Comparison of ENCODE assay signal across 16 cellular contexts in the genomic region with DNA sequence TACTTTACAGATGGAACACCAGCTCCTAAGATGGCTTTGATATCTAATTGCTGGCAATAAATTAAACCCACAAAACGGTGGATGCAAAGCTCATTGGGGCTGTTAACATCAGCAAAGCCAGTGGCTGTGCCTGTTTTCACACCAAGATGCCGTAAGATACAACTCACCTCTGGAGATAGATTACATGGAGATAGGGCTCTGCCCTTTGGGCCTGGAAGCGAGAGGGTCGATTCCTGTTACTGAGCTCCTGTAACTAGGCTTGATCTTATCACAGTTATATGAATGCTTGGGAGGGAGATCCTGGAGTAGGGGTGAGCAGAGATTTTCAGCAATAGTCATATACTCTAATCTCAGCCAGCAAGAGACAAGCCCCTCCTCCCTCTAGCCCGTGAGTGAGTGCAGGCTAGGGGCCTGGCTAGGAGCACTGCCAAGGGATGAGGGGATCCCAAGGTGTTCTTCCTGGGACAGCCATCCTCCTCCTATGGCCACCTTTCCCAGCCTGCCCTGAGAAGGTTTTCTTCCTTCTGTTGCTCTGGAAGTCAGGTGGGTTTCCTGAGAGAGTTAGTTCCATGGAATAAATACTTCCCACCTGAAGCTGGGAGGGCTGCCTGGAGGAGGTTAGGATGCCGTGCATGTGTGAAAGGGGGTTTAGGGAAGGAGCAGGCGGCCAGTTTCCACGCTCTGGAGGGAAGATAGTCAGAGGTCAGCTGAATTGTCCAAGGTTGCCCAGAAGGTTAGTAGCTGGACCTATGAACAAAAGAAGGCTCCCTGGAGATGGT.
"Had no signal": no experiment of that assay in that cellular context is flagged by ENCODE, and none has a peak within 500 bp of the region (broad histone marks: within the 10 kb centered on the region; RNA-seq: fewer than 3 reads in every experiment).

No MANE protein-coding gene starts in this region.

- H3K9me3 Mint-ChIP-seq: activated naive CD4-positive, alpha-beta T cell treated with anti-CD3 and anti-CD28 coated beads for 36 hours; effector memory CD8-positive, alpha-beta T cell; natural killer cell had no signal

- H3K4me3 Mint-ChIP-seq: activated naive CD4-positive, alpha-beta T cell treated with anti-CD3 and anti-CD28 coated beads for 36 hours; effector memory CD8-positive, alpha-beta T cell; natural killer cell had no signal

- ATAC-seq: effector memory CD8-positive, alpha-beta T cell; esophagus mucosa; left ventricle myocardium superior; natural killer cell; stimulated activated naive CD8-positive, alpha-beta T cell treated with anti-CD3 and anti-CD28 coated beads, Interleukin-15, Interleukin-2, amounts not matched to agents 100 U/mL and 50 U/mL, for 24 hours had no signal

- H3K27ac Mint-ChIP-seq: activated naive CD4-positive, alpha-beta T cell treated with anti-CD3 and anti-CD28 coated beads for 36 hours had no signal

- H3K36me3 Mint-ChIP-seq: natural killer cell had no signal

- DNase-seq: activated CD4-positive, alpha-beta T cell treated with anti-CD3 and anti-CD28 coated beads for 1 hour; activated naive CD4-positive, alpha-beta T cell treated with anti-CD3 and anti-CD28 coated beads for 36 hours; activated T-cell treated with anti-CD3 and anti-CD28 coated beads, Interleukin-2, amount 50 U/mL, for 1 hour; central memory CD4-positive, alpha-beta T cell; colonic mucosa; dorsolateral prefrontal cortex; effector memory CD8-positive, alpha-beta T cell; hippocampal formation; left ventricle myocardium superior; mammary epithelial cell; midbrain; natural killer cell; stimulated activated CD4-positive, alpha-beta T cell treated with anti-CD3 and anti-CD28 coated beads, Interleukin-4, amount 100 ng/mL, for 24 hours; stimulated activated naive CD8-positive, alpha-beta T cell treated with anti-CD3 and anti-CD28 coated beads, Interleukin-15, Interleukin-2, amounts not matched to agents 100 U/mL and 50 U/mL, for 24 hours; upper lobe of left lung had no signal
